In the genomic region with DNA sequence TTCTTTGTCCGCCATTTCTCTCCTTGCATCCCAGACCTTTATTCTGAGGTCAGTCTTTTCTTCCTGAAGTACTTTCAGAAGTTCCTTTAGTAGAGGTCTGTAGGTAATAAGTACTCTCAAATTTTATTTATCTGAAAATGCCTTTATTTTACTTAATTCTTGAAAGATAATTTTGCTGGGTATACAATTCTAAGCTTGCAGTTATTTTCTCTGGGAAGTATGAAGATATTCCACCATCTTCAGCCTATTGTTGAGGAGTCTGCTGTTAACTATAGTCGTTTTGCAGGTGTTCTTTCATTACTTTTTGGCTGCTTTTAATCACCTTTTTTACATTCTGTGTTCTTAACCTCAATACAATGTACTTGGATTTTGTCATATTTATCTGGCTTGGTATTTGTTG, we compare ENCODE assay signal across 30 cellular contexts. TPM values are rescaled to one million over a fixed set of nuclear protein-coding genes. Genes with fewer than 3 reads are reported as not detected.
"Had no signal": no experiment of that assay in that cellular context is flagged by ENCODE, and none has a peak within 500 bp of the region (broad histone marks: within the 10 kb centered on the region; RNA-seq: fewer than 3 reads in every experiment).

No MANE protein-coding gene starts in this region.

- H3K36me3 ChIP-seq: adrenal gland, ascending aorta, brain microvascular endothelial cell, breast epithelium, cardiac muscle cell had no signal

- H3K4me1 ChIP-seq: adrenal gland, ascending aorta, breast epithelium had no signal

- H3K27ac ChIP-seq: adrenal gland, ascending aorta, body of pancreas, brain microvascular endothelial cell, breast epithelium, cardiac muscle cell had no signal

- H3K4me3 ChIP-seq: adrenal gland, ascending aorta, body of pancreas, breast epithelium, cardiac muscle cell had no signal

- DNase-seq: activated effector memory CD4-positive, alpha-beta T cell treated with anti-CD3 and anti-CD28 coated beads, Interleukin-2, amount 50 U/mL, for 16 hours; activated effector memory CD4-positive, alpha-beta T cell treated with Interleukin-2 at 50 U/mL for 16 hours; activated gamma-delta T cell; activated gamma-delta T cell treated with Interleukin-2 at 50 U/mL for 16 hours; activated naive CD4-positive, alpha-beta T cell; activated naive CD4-positive, alpha-beta T cell treated with anti-CD3 and anti-CD28 coated beads for 36 hours; activated naive CD4-positive, alpha-beta T cell treated with anti-CD3 and anti-CD28 coated beads, Interleukin-2, amount 10 ng/mL, durations not matched to agents 7 days and 5 days; activated naive CD4-positive, alpha-beta T cell treated with anti-CD3 and anti-CD28 coated beads, Interleukin-2, amount 50 U/mL, for 16 hours; activated naive CD4-positive, alpha-beta T cell treated with Interleukin-2 at 50 U/mL for 16 hours; activated naive CD8-positive, alpha-beta T cell treated with anti-CD3 and anti-CD28 coated beads for 36 hours; activated naive CD8-positive, alpha-beta T cell treated with anti-CD3 and anti-CD28 coated beads, Interleukin-2, amount 10 ng/mL, durations not matched to agents 7 days and 5 days; activated naive CD8-positive, alpha-beta T cell treated with anti-CD3 and anti-CD28 coated beads, Interleukin-2, amount 50 U/mL, for 24 hours; activated T-cell treated with anti-CD3 and anti-CD28 coated beads, Interleukin-2, amount 50 U/mL, for 24 hours; activated T-cell treated with anti-CD3 and anti-CD28 coated beads, Interleukin-2, amount 50 U/mL, for 4 hours; activated T-cell treated with anti-CD3 and anti-CD28 coated beads, Interleukin-2, amount 50 U/mL, for 48 hours; activated T-cell treated with anti-CD3 and anti-CD28 coated beads, Interleukin-2, amount 50 U/mL, for 72 hours; adrenal gland; amniotic stem cell; amygdala; anterior cingulate cortex; aorta; body of pancreas; brain microvascular endothelial cell; caudate nucleus; central memory CD4-positive, alpha-beta T cell; cerebellar nuclear complex had no signal

- FAIRE-seq: bronchial epithelial cell had no signal

RNA-seq across cellular contexts. Expression of a gene that starts 13.5 kb away (rescaled TPM):
- polyA plus RNA-seq: cardiac muscle cell had no signal
